In genomic region chr16:30068333-30068732, GRCh38 we compare ENCODE assay signal across 13 cellular contexts. TPM values are rescaled to one million over a fixed set of nuclear protein-coding genes. Genes with fewer than 3 reads are reported as not detected.
DNase-seq lines count a peak whose midpoint lies in the region; ATAC-seq, FAIRE-seq and TF ChIP-seq lines count a peak whose summit lies in the region.
"Had no signal": no experiment of that assay in that cellular context is flagged by ENCODE, and none has a peak within 500 bp of the region (broad histone marks: within the 10 kb centered on the region; RNA-seq: fewer than 3 reads in every experiment).

No MANE protein-coding gene starts in this region.

- intact Hi-C loops in activated B cell treated with CpG ODN at 0.5 μM for 24 hours (cut with micrococcal nuclease), result loop anchor here (10.0 kb wide), 2 partner anchors 336 to 586 kb away; partner anchors contain the start of genes FBRS, PRR14 and ZNF771

- TF ChIP-seq EP300 in suprapubic skin (IDR thresholded peaks at IDR 0.05), result no peak

- H2AFZ ChIP-seq in fibroblast of lung (ENCODE audit: low read length), result no peak overlapping the region

- H3K36me3 ChIP-seq in fibroblast of lung (ENCODE audit: control insufficient read depth, insufficient read depth, low read length) (peaks cover 36% of the 10 kb centered on the region), suprapubic skin (peaks cover 57% of the 10 kb centered on the region)

- CTCF ChIA-PET in activated naive CD4-positive, alpha-beta T cell treated with anti-CD3 and anti-CD28 coated beads, Interleukin-2, amount 10 ng/mL, durations not matched to agents 7 days and 5 days (lab: Charles Lee), result interaction anchor here (6.9 kb wide), 1 partner anchor 23 kb away, joined by 41 read pairs; the partner anchor contains the start of gene TBX6
- CTCF ChIA-PET in activated B cell treated with CpG ODN at 0.5 μM for 24 hours (lab: Charles Lee), result no interaction called here

- peaks cover 50% of the 10 kb centered on the region for H3K4me1 Mint-ChIP-seq in activated naive CD4-positive, alpha-beta T cell treated with anti-CD3 and anti-CD28 coated beads, Interleukin-2, amount 10 ng/mL, durations not matched to agents 7 days and 5 days
- peaks cover 33% of the 10 kb centered on the region for H3K4me1 Mint-ChIP-seq in activated B cell treated with CpG ODN at 0.5 μM for 24 hours

- H3K27me3 ChIP-seq in fibroblast of lung (ENCODE audit: control insufficient read depth, insufficient read depth, low read length) (no peaks in the 10 kb centered on the region), suprapubic skin (no peaks in the 10 kb centered on the region)

- TF ChIP-seq POLR2A in suprapubic skin (IDR thresholded peaks at IDR 0.05), result no peak
- no peak for TF ChIP-seq POLR2A in H54 (IDR thresholded peaks at IDR 0.05; ENCODE audit: low read depth, low read length)

- POLR2A ChIA-PET in activated B cell treated with CpG ODN at 0.5 μM for 24 hours (lab: Charles Lee), result no interaction called here

- no peak for TF ChIP-seq CTCF in activated B cell treated with CpG ODN at 0.5 μM for 24 hours (IDR thresholded peaks at IDR 0.05)
- TF ChIP-seq CTCF in fibroblast of lung (conservative IDR thresholded peaks at IDR 0.05 in 1 of 2, IDR thresholded peaks at IDR 0.05 in 1 of 2; ENCODE audit: low read depth in 1 of 2, low read length in 2 of 2), result no peak
- TF ChIP-seq CTCF in suprapubic skin (IDR thresholded peaks at IDR 0.05), result no peak

- H3K36me3 Mint-ChIP-seq in activated naive CD4-positive, alpha-beta T cell treated with anti-CD3 and anti-CD28 coated beads, Interleukin-2, amount 10 ng/mL, durations not matched to agents 7 days and 5 days, result peaks cover 63% of the 10 kb centered on the region
- peaks cover 58% of the 10 kb centered on the region for H3K36me3 Mint-ChIP-seq in activated B cell treated with CpG ODN at 0.5 μM for 24 hours (ENCODE audit: low read depth)

- peaks cover 34% of the 10 kb centered on the region for H3K4me1 ChIP-seq in fibroblast of lung (ENCODE audit: control insufficient read depth, extremely low read depth, insufficient read depth, low read length)
- H3K4me1 ChIP-seq in suprapubic skin, result peaks cover 53% of the 10 kb centered on the region

- H3K9ac ChIP-seq in fibroblast of lung (ENCODE audit: insufficient read depth, low read length), result no peak overlapping the region

- no peaks in the 10 kb centered on the region for H3K27me3 Mint-ChIP-seq in activated naive CD4-positive, alpha-beta T cell treated with anti-CD3 and anti-CD28 coated beads, Interleukin-2, amount 10 ng/mL, durations not matched to agents 7 days and 5 days
- H3K27me3 Mint-ChIP-seq in activated B cell treated with CpG ODN at 0.5 μM for 24 hours, result no peaks in the 10 kb centered on the region

- H3K4me3 Mint-ChIP-seq in activated naive CD4-positive, alpha-beta T cell treated with anti-CD3 and anti-CD28 coated beads, Interleukin-2, amount 10 ng/mL, durations not matched to agents 7 days and 5 days, result peak overlapping the region; percentile 62
- peak overlapping the region; percentile 48 for H3K4me3 Mint-ChIP-seq in activated B cell treated with CpG ODN at 0.5 μM for 24 hours

- peak overlapping the region; percentile 80 for H3K27ac Mint-ChIP-seq in activated naive CD4-positive, alpha-beta T cell treated with anti-CD3 and anti-CD28 coated beads, Interleukin-2, amount 10 ng/mL, durations not matched to agents 7 days and 5 days
- no peak overlapping the region for H3K27ac Mint-ChIP-seq in activated B cell treated with CpG ODN at 0.5 μM for 24 hours

- no peak for ATAC-seq in activated B cell treated with CpG ODN at 0.5 μM for 24 hours (ENCODE audit: low read depth)

- peaks cover 50% of the 10 kb centered on the region for H3K79me2 ChIP-seq in fibroblast of lung (ENCODE audit: control insufficient read depth, insufficient read depth, low read length)

- peak overlapping the region; percentile 70 for H3K4me2 ChIP-seq in fibroblast of lung (ENCODE audit: extremely low read depth, insufficient read depth, low read length)

- H3K27ac ChIP-seq in fibroblast of lung (ENCODE audit: insufficient read depth, low read length) (peak overlapping the region; percentile 17), suprapubic skin (peak overlapping the region; percentile 12)
- H3K27ac ChIP-seq: HL-60 had no signal

- no peaks in the 10 kb centered on the region for H4K20me1 ChIP-seq in fibroblast of lung (ENCODE audit: control insufficient read depth, extremely low read depth, insufficient read depth, low read length)

- FAIRE-seq in H54 (lab: Jason Lieb, UNC), result no peak

- peak overlapping the region in 1 of 4 experiments; percentile 0 for H3K4me3 ChIP-seq in fibroblast of lung (replicated peaks in 1 of 4; ENCODE audit: control extremely low read depth in 1 of 4, insufficient read depth in 1 of 4, low read depth in 3 of 4, low read length in 4 of 4)
- H3K4me3 ChIP-seq in suprapubic skin, result no peak overlapping the region

- no peaks in the 10 kb centered on the region for H3K9me3 Mint-ChIP-seq in activated naive CD4-positive, alpha-beta T cell treated with anti-CD3 and anti-CD28 coated beads, Interleukin-2, amount 10 ng/mL, durations not matched to agents 7 days and 5 days
- H3K9me3 Mint-ChIP-seq in activated B cell treated with CpG ODN at 0.5 μM for 24 hours, result no peaks in the 10 kb centered on the region

- H3K9me3 ChIP-seq in fibroblast of lung (ENCODE audit: control insufficient read depth, insufficient read depth, low read depth, low read length) (no peaks in the 10 kb centered on the region), suprapubic skin (no peaks in the 10 kb centered on the region)
- H3K9me3 ChIP-seq: Caco-2 had no signal

- no peak for DNase-seq in activated naive CD4-positive, alpha-beta T cell treated with anti-CD3 and anti-CD28 coated beads, Interleukin-2, amount 10 ng/mL, durations not matched to agents 7 days and 5 days
- DNase-seq in activated naive CD4-positive, alpha-beta T cell (lab: John Stamatoyannopoulos, UW), result no peak
- DNase-seq in activated B cell treated with CpG ODN at 0.5 μM for 24 hours (no peak), fibroblast of lung (ENCODE audit: low read depth in 2 of 2) (no peak), suprapubic skin (ENCODE audit: low spot score in 2 of 2) (no peak), H54 (ENCODE audit: insufficient read length, low spot score) (no peak), NCI-H748 (lab: John Stamatoyannopoulos, UW; ENCODE audit: unreplicated experiment) (no peak)
- no peak for DNase-seq in stimulated activated CD4-positive, alpha-beta T cell treated with anti-CD3 and anti-CD28 coated beads, Interleukin-4, amount 100 ng/mL, for 4 hours
- DNase-seq: HCEC 1CT; NCI-H2029; stimulated activated CD4-positive, alpha-beta T cell treated with anti-CD3 and anti-CD28 coated beads, Interleukin-2, amount 100 ng/mL, for 48 hours had no signal

- 89% methylated on average over 8 of the region's 9 CpGs for WGBS in suprapubic skin

RNA-seq across cellular contexts. Expression of gene ALDOA, which starts 2.8 kb away (rescaled TPM):
- 611 and 613 TPM in 2 replicates for total RNA-seq in activated B cell treated with CpG ODN at 0.5 μM for 24 hours
- total RNA-seq in fibroblast of lung, result 461 and 474 TPM in 2 replicates
- 1,015 and 1,066 TPM in 2 replicates for polyA plus RNA-seq in fibroblast of lung
- 1,704 and 1,856 TPM in 2 replicates for polyA plus RNA-seq in fibroblast of lung (2012)
- 3,082 and 4,109 TPM in 2 replicates for polyA minus RNA-seq in fibroblast of lung (ENCODE audit: low replicate concordance)
- total RNA-seq in suprapubic skin, result 100 to 1,000 TPM; 794 to 967 (median 870) TPM

RNA-seq across cellular contexts. Expression of gene PPP4C, which starts 7.5 kb away (rescaled TPM):
- total RNA-seq in activated B cell treated with CpG ODN at 0.5 μM for 24 hours (124 and 131 TPM in 2 replicates), fibroblast of lung (134 and 147 TPM in 2 replicates), suprapubic skin (10 to 100 TPM; 52.0 to 66.0 (median 61.2) TPM)
- 116 and 161 TPM in 2 replicates for polyA plus RNA-seq in fibroblast of lung
- polyA plus RNA-seq in fibroblast of lung (2012), result 110 and 164 TPM in 2 replicates
- 526 and 648 TPM in 2 replicates for polyA minus RNA-seq in fibroblast of lung (ENCODE audit: low replicate concordance)

RNA-seq across cellular contexts. Expression of gene TBX6, which starts 23.4 kb away (rescaled TPM):
- total RNA-seq in activated B cell treated with CpG ODN at 0.5 μM for 24 hours, result 2.3 TPM in 2 replicates
- 0.26 and 0.33 TPM in 2 replicates for total RNA-seq in fibroblast of lung
- not detected in 2 replicates for polyA plus RNA-seq in fibroblast of lung
- 0.06 and 0.12 TPM in 2 replicates for polyA plus RNA-seq in fibroblast of lung (2012)
- polyA minus RNA-seq in fibroblast of lung (ENCODE audit: low replicate concordance), result not detected in 2 replicates
- total RNA-seq in suprapubic skin, result 1 to 10 TPM; 2.7 to 7.6 (median 4.7) TPM

RNA-seq across cellular contexts. Expression of gene YPEL3, which starts 27.7 kb away (rescaled TPM):
- total RNA-seq in activated B cell treated with CpG ODN at 0.5 μM for 24 hours, result 75.8 and 77.8 TPM in 2 replicates
- total RNA-seq in fibroblast of lung, result 16.0 and 19.5 TPM in 2 replicates
- 11.9 and 21.4 TPM in 2 replicates for polyA plus RNA-seq in fibroblast of lung
- polyA plus RNA-seq in fibroblast of lung (2012), result 30.6 and 50.4 TPM in 2 replicates
- 14.5 and 48.2 TPM in 2 replicates for polyA minus RNA-seq in fibroblast of lung (ENCODE audit: low replicate concordance)
- total RNA-seq in suprapubic skin, result 100 to 1,000 TPM; 138 to 197 (median 195) TPM

RNA-seq across cellular contexts. Expression of gene TLCD3B, which starts 37.3 kb away (rescaled TPM):
- total RNA-seq in activated B cell treated with CpG ODN at 0.5 μM for 24 hours (not detected in 2 replicates), fibroblast of lung (not detected in 2 replicates), suprapubic skin (1 to 10 TPM in 1 of 4 donors, under 1 TPM in 1, not detected in 2; 0.81 to 1.4 TPM)
- 0.11 TPM in 1 of 2 replicates, not detected in the other for polyA plus RNA-seq in fibroblast of lung
- polyA plus RNA-seq in fibroblast of lung (2012), result 0.12 TPM in 1 of 2 replicates, not detected in the other
- not detected in 2 replicates for polyA minus RNA-seq in fibroblast of lung (ENCODE audit: low replicate concordance)
